ENCODE assay signal across 22 cellular contexts in the genomic region with DNA sequence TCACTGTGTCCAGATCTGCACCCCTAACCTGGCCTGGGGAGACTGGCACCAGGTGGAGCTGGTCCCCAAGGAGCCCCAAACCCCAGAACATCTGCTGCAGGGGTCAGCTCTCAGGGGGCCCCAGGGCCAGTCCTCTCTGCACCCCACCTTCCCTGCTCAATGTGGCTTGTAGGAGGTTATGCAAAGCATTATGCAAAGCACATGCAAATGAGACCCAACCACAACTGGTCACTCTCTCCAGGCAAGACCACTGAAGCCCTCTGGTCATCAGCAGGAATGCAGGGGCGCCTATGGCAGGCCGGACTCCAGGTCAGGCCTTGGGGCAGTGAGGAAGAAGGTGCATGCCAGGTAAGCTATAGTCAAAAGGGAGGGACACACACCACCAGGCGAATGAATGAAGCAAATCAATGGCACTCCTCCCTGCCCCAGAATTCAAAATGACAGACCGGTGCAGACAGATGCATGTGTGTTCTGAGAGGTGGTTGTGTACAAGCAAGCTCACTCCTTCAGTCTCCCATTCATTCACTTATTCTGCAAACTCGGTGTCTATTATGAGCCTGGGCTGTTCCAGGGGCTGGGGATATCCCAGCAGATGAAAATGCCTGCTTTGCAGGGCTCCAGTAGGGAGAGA. TPM values are rescaled to one million over a fixed set of nuclear protein-coding genes. Genes with fewer than 3 reads are reported as not detected.
"Had no signal": no experiment of that assay in that cellular context is flagged by ENCODE, and none has a peak within 500 bp of the region (broad histone marks: within the 10 kb centered on the region; RNA-seq: fewer than 3 reads in every experiment).

No MANE protein-coding gene starts in this region.

- H3K4me3 ChIP-seq: coronary artery, esophagus squamous epithelium, left lung, pancreas, thoracic aorta had no signal

- H3K27me3 ChIP-seq: left lung, pancreas had no signal

- H3K27ac ChIP-seq: coronary artery, esophagus squamous epithelium, left lung, pancreas, thoracic aorta had no signal

- H3K36me3 Mint-ChIP-seq: activated CD4-positive, alpha-beta memory T cell treated with anti-CD3 and anti-CD28 coated beads for 36 hours; activated naive CD8-positive, alpha-beta T cell; brain; memory B cell had no signal

- H3K9me3 ChIP-seq: esophagus squamous epithelium, left lung, pancreas, thoracic aorta had no signal

- DNase-seq: activated CD4-positive, alpha-beta memory T cell treated with anti-CD3 and anti-CD28 coated beads for 36 hours; activated CD4-positive, alpha-beta T cell treated with anti-CD3 and anti-CD28 coated beads for 1 hour; activated effector memory CD4-positive, alpha-beta T cell treated with anti-CD3 and anti-CD28 coated beads, Interleukin-2, amount 50 U/mL, for 16 hours; activated T-cell treated with anti-CD3 and anti-CD28 coated beads, Interleukin-2, amount 50 U/mL, for 24 hours; amniotic stem cell; central memory CD4-positive, alpha-beta T cell; esophagus squamous epithelium; hypothalamus; kidney; left lung; pancreas; stimulated activated CD4-positive, alpha-beta T cell treated with anti-CD3 and anti-CD28 coated beads, Interleukin-12 subunit alpha, Interleukin-12 subunit beta, amount 100 ng/mL, for 4 hours; stimulated activated CD4-positive, alpha-beta T cell treated with anti-CD3 and anti-CD28 coated beads, Interleukin-2, amount 100 ng/mL, for 24 hours; T-helper 1 cell had no signal

- H3K9me3 Mint-ChIP-seq: activated CD4-positive, alpha-beta memory T cell treated with anti-CD3 and anti-CD28 coated beads for 36 hours; activated T-cell treated with anti-CD3 and anti-CD28 coated beads, Interleukin-2, amount 50 U/mL, for 24 hours; memory B cell; neural crest cell had no signal

- H3K27ac Mint-ChIP-seq: activated CD4-positive, alpha-beta memory T cell treated with anti-CD3 and anti-CD28 coated beads for 36 hours; activated naive CD8-positive, alpha-beta T cell; activated T-cell treated with anti-CD3 and anti-CD28 coated beads, Interleukin-2, amount 50 U/mL, for 24 hours; memory B cell had no signal

- H3K4me3 Mint-ChIP-seq: activated CD4-positive, alpha-beta memory T cell treated with anti-CD3 and anti-CD28 coated beads for 36 hours; activated naive CD8-positive, alpha-beta T cell; activated T-cell treated with anti-CD3 and anti-CD28 coated beads, Interleukin-2, amount 50 U/mL, for 24 hours; brain; memory B cell; neural crest cell had no signal

- H3K36me3 ChIP-seq: esophagus squamous epithelium, left lung, pancreas, thoracic aorta had no signal

- H3K27me3 Mint-ChIP-seq: activated CD4-positive, alpha-beta memory T cell treated with anti-CD3 and anti-CD28 coated beads for 36 hours; activated naive CD8-positive, alpha-beta T cell; activated T-cell treated with anti-CD3 and anti-CD28 coated beads, Interleukin-2, amount 50 U/mL, for 24 hours; brain had no signal

- H3K4me1 ChIP-seq: esophagus squamous epithelium, pancreas had no signal

RNA-seq across cellular contexts. Expression of a gene that starts 48.0 kb away (rescaled TPM):
- total RNA-seq: activated CD4-positive, alpha-beta memory T cell treated with anti-CD3 and anti-CD28 coated beads for 36 hours; fibroblast of villous mesenchyme; kidney; left lung; neural crest cell; pancreas; thoracic aorta; ureter had no signal
